Comparison of ENCODE assay signal across 7 cellular contexts in genomic region chr1:32900371-32900955, GRCh38. TPM values are rescaled to one million over a fixed set of nuclear protein-coding genes. Genes with fewer than 3 reads are reported as not detected.
A peak's percentile ranks its signal among the peaks of the same experiment; 100 is the strongest.
DNase-seq lines count a peak whose midpoint lies in the region; ATAC-seq, FAIRE-seq and TF ChIP-seq lines count a peak whose summit lies in the region.

No MANE protein-coding gene starts in this region.

- H3K36me3 Mint-ChIP-seq in IgD-negative memory B cell: peaks cover 3% of the 10 kb centered on the region
- no peaks in the 10 kb centered on the region for H3K36me3 Mint-ChIP-seq in activated naive CD8-positive, alpha-beta T cell treated with anti-CD3 and anti-CD28 coated beads, Interleukin-2, amount 50 U/mL, for 24 hours (ENCODE audit: low read depth)
- no peaks in the 10 kb centered on the region for H3K36me3 Mint-ChIP-seq in stimulated activated effector memory CD8-positive, alpha-beta T cell treated with anti-CD3 and anti-CD28 coated beads, Interleukin-12 subunit alpha, Interleukin-12 subunit beta, amount 100 ng/mL, for 72 hours

- ATAC-seq in activated naive CD8-positive, alpha-beta T cell treated with anti-CD3 and anti-CD28 coated beads, Interleukin-2, amount 50 U/mL, for 24 hours: no peak
- ATAC-seq in stimulated activated effector memory CD8-positive, alpha-beta T cell treated with anti-CD3 and anti-CD28 coated beads, Interleukin-12 subunit alpha, Interleukin-12 subunit beta, amount 100 ng/mL, for 72 hours: no peak
- ATAC-seq in HG02763 (IDR thresholded peaks at IDR 0.05; ENCODE audit: unreplicated experiment): no peak

- no peak for FAIRE-seq in D721Med (lab: Jason Lieb, UNC)

- no peak for DNase-seq in activated naive CD8-positive, alpha-beta T cell treated with anti-CD3 and anti-CD28 coated beads, Interleukin-2, amount 50 U/mL, for 24 hours
- DNase-seq in stimulated activated effector memory CD8-positive, alpha-beta T cell treated with anti-CD3 and anti-CD28 coated beads, Interleukin-12 subunit alpha, Interleukin-12 subunit beta, amount 100 ng/mL, for 72 hours (ENCODE audit: low spot score in 2 of 2): no peak
- DNase-seq in GM20000 (ENCODE audit: low spot score): no peak
- no peak for DNase-seq in D721Med (ENCODE audit: insufficient read length, low spot score)

- H3K4me3 Mint-ChIP-seq in IgD-negative memory B cell: peak overlapping the region; percentile 23 to 67 (median 58)
- H3K4me3 Mint-ChIP-seq in activated naive CD8-positive, alpha-beta T cell treated with anti-CD3 and anti-CD28 coated beads, Interleukin-2, amount 50 U/mL, for 24 hours: peak overlapping the region; percentile 50
- H3K4me3 Mint-ChIP-seq in stimulated activated effector memory CD8-positive, alpha-beta T cell treated with anti-CD3 and anti-CD28 coated beads, Interleukin-12 subunit alpha, Interleukin-12 subunit beta, amount 100 ng/mL, for 72 hours: peak overlapping the region; percentile 73

- peaks cover 2% of the 10 kb centered on the region for H3K9me3 ChIP-seq in iPS-18c (ENCODE audit: control insufficient read depth, insufficient read depth, low read length)

- H3K27me3 Mint-ChIP-seq in IgD-negative memory B cell: peaks cover 15% of the 10 kb centered on the region
- H3K27me3 Mint-ChIP-seq in activated naive CD8-positive, alpha-beta T cell treated with anti-CD3 and anti-CD28 coated beads, Interleukin-2, amount 50 U/mL, for 24 hours: peaks cover 47% of the 10 kb centered on the region

- TF ChIP-seq CTCF in GM20000 (IDR thresholded peaks at IDR 0.05; ENCODE audit: extremely low read depth, missing control alignments): no peak
- no peak for TF ChIP-seq CTCF in D721Med (IDR thresholded peaks at IDR 0.05; ENCODE audit: insufficient read depth, missing control alignments)

- H3K9me3 Mint-ChIP-seq in IgD-negative memory B cell: peaks cover 0 to 2% (median 0%) of the 10 kb centered on the region in 3 donors
- no peaks in the 10 kb centered on the region for H3K9me3 Mint-ChIP-seq in activated naive CD8-positive, alpha-beta T cell treated with anti-CD3 and anti-CD28 coated beads, Interleukin-2, amount 50 U/mL, for 24 hours
- no peaks in the 10 kb centered on the region for H3K9me3 Mint-ChIP-seq in stimulated activated effector memory CD8-positive, alpha-beta T cell treated with anti-CD3 and anti-CD28 coated beads, Interleukin-12 subunit alpha, Interleukin-12 subunit beta, amount 100 ng/mL, for 72 hours

- H3K4me3 ChIP-seq in iPS-18c (ENCODE audit: insufficient read depth, low read depth, low read length): peak overlapping the region; percentile 51

- peaks cover 0 to 7% (median 4%) of the 10 kb centered on the region in 3 donors for H3K4me1 Mint-ChIP-seq in IgD-negative memory B cell
- H3K4me1 Mint-ChIP-seq in activated naive CD8-positive, alpha-beta T cell treated with anti-CD3 and anti-CD28 coated beads, Interleukin-2, amount 50 U/mL, for 24 hours: peaks cover 4% of the 10 kb centered on the region
- peaks cover 5% of the 10 kb centered on the region for H3K4me1 Mint-ChIP-seq in stimulated activated effector memory CD8-positive, alpha-beta T cell treated with anti-CD3 and anti-CD28 coated beads, Interleukin-12 subunit alpha, Interleukin-12 subunit beta, amount 100 ng/mL, for 72 hours

- H3K27ac Mint-ChIP-seq in IgD-negative memory B cell: peak overlapping the region in 1 of 3 donors; percentile 78
- H3K27ac Mint-ChIP-seq in activated naive CD8-positive, alpha-beta T cell treated with anti-CD3 and anti-CD28 coated beads, Interleukin-2, amount 50 U/mL, for 24 hours: no peak overlapping the region
- H3K27ac Mint-ChIP-seq in stimulated activated effector memory CD8-positive, alpha-beta T cell treated with anti-CD3 and anti-CD28 coated beads, Interleukin-12 subunit alpha, Interleukin-12 subunit beta, amount 100 ng/mL, for 72 hours: no peak overlapping the region

RNA-seq across cellular contexts. Expression of gene TMEM54, which starts 0.7 kb away (rescaled TPM):
- not detected for polyA plus RNA-seq in IgD-negative memory B cell

RNA-seq across cellular contexts. Expression of gene HPCA, which starts 14.2 kb away (rescaled TPM):
- not detected for polyA plus RNA-seq in IgD-negative memory B cell

RNA-seq across cellular contexts. Expression of gene FNDC5, which starts 29.8 kb away (rescaled TPM):
- polyA plus RNA-seq in IgD-negative memory B cell: not detected
